Comparison of ENCODE assay signal across 2 cellular contexts in the genomic region with DNA sequence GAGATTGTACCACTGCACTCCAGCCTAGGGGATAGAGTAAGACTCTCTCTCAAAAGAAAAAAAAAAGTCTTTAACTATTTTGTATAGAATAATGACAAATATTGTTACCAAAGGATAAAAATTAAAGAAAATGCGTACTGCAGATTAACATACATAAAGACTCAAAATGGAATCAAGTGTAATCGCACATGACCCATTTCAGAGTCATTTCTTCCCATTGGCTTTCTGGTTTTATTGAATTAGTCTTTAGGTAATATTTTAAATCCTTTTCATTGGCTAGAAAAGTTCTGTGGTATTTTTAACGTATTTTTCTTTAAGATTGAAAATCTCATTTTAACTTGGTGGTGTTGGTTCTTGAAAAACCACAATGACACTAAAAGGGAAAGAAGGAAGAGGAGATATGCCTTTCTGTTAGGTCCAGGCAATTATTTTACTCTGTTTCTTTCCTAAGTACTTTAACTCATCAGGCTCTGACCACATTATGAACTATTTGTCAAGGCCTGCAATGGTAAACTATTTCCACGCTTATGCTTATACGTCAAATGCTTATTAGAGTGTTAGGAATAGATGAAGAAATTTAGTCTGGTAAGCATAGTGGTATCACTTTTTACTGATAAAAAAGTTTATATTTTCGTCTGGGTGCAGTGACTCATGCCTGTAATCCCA.
A peak's percentile ranks its signal among the peaks of the same experiment; 100 is the strongest.
TF ChIP-seq lines count a peak whose summit lies in the region.

No MANE protein-coding gene starts in this region.

TF ChIP-seq in HEK293, 187 proteins besides CTCF, POLR2A, EP300 and RAD21:
- no peak for TF ChIP-seq ZNF248 (tag by site-specific recombination; IDR thresholded peaks at IDR 0.05)
- TF ChIP-seq ZNF350 (tag by site-specific recombination; IDR thresholded peaks at IDR 0.05) = 0 out of 2 replicates have a peak, but pooled peaks have one; percentile 7
- TF ChIP-seq, protein P1, sequence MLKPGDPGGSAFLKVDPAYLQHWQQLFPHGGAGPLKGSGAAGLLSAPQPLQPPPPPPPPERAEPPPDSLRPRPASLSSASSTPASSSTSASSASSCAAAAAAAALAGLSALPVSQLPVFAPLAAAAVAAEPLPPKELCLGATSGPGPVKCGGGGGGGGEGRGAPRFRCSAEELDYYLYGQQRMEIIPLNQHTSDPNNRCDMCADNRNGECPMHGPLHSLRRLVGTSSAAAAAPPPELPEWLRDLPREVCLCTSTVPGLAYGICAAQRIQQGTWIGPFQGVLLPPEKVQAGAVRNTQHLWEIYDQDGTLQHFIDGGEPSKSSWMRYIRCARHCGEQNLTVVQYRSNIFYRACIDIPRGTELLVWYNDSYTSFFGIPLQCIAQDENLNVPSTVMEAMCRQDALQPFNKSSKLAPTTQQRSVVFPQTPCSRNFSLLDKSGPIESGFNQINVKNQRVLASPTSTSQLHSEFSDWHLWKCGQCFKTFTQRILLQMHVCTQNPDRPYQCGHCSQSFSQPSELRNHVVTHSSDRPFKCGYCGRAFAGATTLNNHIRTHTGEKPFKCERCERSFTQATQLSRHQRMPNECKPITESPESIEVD (tag by site-specific recombination; IDR thresholded peaks at IDR 0.05) = peak; percentile 69

TF ChIP-seq in GM12878, 131 proteins besides CTCF, POLR2A, EP300 and RAD21 (continued from another document):
- TF ChIP-seq RUNX3 (IDR thresholded peaks at IDR 0.05; ENCODE audit: low read length) = peak; percentile 41; the same call in 1 of the 2 replicates
TF ChIP-seq in GM12878: peak in this region for 1.
